ENCODE assay signal across 17 cellular contexts in genomic region chr6:167494698-167495435, GRCh38.
DNase-seq lines count a peak whose midpoint lies in the region; ATAC-seq, FAIRE-seq and TF ChIP-seq lines count a peak whose summit lies in the region.
"Had no signal": no experiment of that assay in that cellular context is flagged by ENCODE, and none has a peak within 500 bp of the region (broad histone marks: within the 10 kb centered on the region; RNA-seq: fewer than 3 reads in every experiment).

No MANE protein-coding gene starts in this region.

- CTCF ChIA-PET in H1 (lab: Charles Lee; ENCODE audit: partially characterized antibody), result interaction anchor here (1.0 to 3.2 kb wide), 3 partner anchors 9 to 173 kb away, joined by 3 to 13 read pairs (median 4); no protein-coding TSS in a partner anchor

- H3K36me3 ChIP-seq in H1 (ENCODE audit: control insufficient read depth in 2 of 4, insufficient read depth in 4 of 4, low read length in 3 of 4) (no peaks in the 10 kb centered on the region), vagina (no peaks in the 10 kb centered on the region)

- H4K20me1 ChIP-seq in H1 (replicated peaks in 1 of 2; ENCODE audit: control insufficient read depth in 1 of 2, insufficient read depth in 2 of 2, low read length in 2 of 2), result no peaks in the 10 kb centered on the region

- no peak overlapping the region for H2BK120ac ChIP-seq in H1 (replicated peaks; ENCODE audit: low read depth, low read length)

- TF ChIP-seq POLR2A in H1 (IDR thresholded peaks at IDR 0.05; ENCODE audit: control extremely low read depth in 1 of 2, low read depth in 2 of 2, low read length in 2 of 2) (no peak), vagina (IDR thresholded peaks at IDR 0.05) (no peak), GM12892 (IDR thresholded peaks at IDR 0.05; ENCODE audit: low read depth, low read length) (no peak)

- H2AFZ ChIP-seq in H1 (ENCODE audit: low read length), result no peak overlapping the region

- peak overlapping the region; percentile 40; the same call in 1 of the 2 replicates for H2BK15ac ChIP-seq in H1 (ENCODE audit: low read length)

- H3K9me3 ChIP-seq in H1 (ENCODE audit: insufficient read depth in 2 of 2, low read depth in 1 of 2, low read length in 1 of 2) (no peaks in the 10 kb centered on the region), vagina (no peaks in the 10 kb centered on the region)

- H4K8ac ChIP-seq in H1 (ENCODE audit: extremely low read depth, insufficient read depth, low read length), result no peak overlapping the region

- no peak for TF ChIP-seq EP300 in H1 (IDR thresholded peaks at IDR 0.05; ENCODE audit: borderline replicate concordance in 1 of 2, low read depth in 2 of 2, low read length in 2 of 2)

- H3K18ac ChIP-seq in H1 (ENCODE audit: extremely low read depth, low read length), result no peak overlapping the region

- no peak for TF ChIP-seq CTCF in H1 (IDR thresholded peaks at IDR 0.05; ENCODE audit: control extremely low read depth in 1 of 3, insufficient read depth in 1 of 3, low read depth in 1 of 3, low read length in 3 of 3)
- TF ChIP-seq CTCF in neural crest cell (conservative IDR thresholded peaks at IDR 0.05), result no peak
- no peak for TF ChIP-seq CTCF in vagina (IDR thresholded peaks at IDR 0.05)

- POLR2A ChIA-PET in H1 (lab: Charles Lee; ENCODE audit: partially characterized antibody), result no interaction called here

- intact Hi-C loops in vagina (cut with DNase I), result no loop called here

- no peak overlapping the region for H3K23ac ChIP-seq in H1 (ENCODE audit: insufficient read length)

- no peaks in the 10 kb centered on the region for H3K9me3 Mint-ChIP-seq in neural crest cell

- H2BK20ac ChIP-seq in H1 (ENCODE audit: low read length), result peak overlapping the region; percentile 26; the same call in 1 of the 2 replicates

- WGBS in H1 (ENCODE audit: extremely low coverage in 1 of 2, insufficient coverage in 1 of 2, insufficient read length in 1 of 2, insufficient replicate concordance in 2 of 2, low coverage in 1 of 2, low lambda C conversion rate in 2 of 2, missing lambda C conversion rate in 1 of 2), 2 experiments, result 89 to 95% methylated on average over 6 to 23 of the region's 23 CpGs

- no peak overlapping the region for H3K9ac ChIP-seq in H1 (replicated peaks in 1 of 4; ENCODE audit: extremely low read depth in 1 of 4, low read depth in 3 of 4, low read length in 3 of 4)

- H2AK5ac ChIP-seq in H1 (ENCODE audit: low read depth, low read length), result no peak overlapping the region; the same call in 1 of the 2 replicates

- H4K91ac ChIP-seq in H1 (replicated peaks; ENCODE audit: insufficient read length, low read length), result peak overlapping the region; percentile 5

- no peak overlapping the region for H2BK5ac ChIP-seq in H1 (ENCODE audit: low read depth, low read length)

- ATAC-seq in HG02610 (IDR thresholded peaks at IDR 0.05; ENCODE audit: unreplicated experiment), result no peak
- ATAC-seq: SK-N-SH treated with all-trans-retinoic acid at 6 μM for 48 hours had no signal

- H3K79me2 ChIP-seq in H1 (ENCODE audit: control insufficient read depth in 1 of 2, insufficient read depth in 2 of 2, low read length in 2 of 2), result no peaks in the 10 kb centered on the region

- no peak for DNase-seq in HTR-8/SVneo (ENCODE audit: insufficient read length, low spot score)
- DNase-seq in H1 (ENCODE audit: low read depth in 1 of 2, low spot score in 2 of 2), result no peak
- no peak for DNase-seq in neural crest cell (ENCODE audit: low read depth, low spot score)
- DNase-seq in vagina (ENCODE audit: extremely low spot score in 2 of 2), result no peak
- DNase-seq in SHP77 (lab: John Stamatoyannopoulos, UW), result no peak
- no peak for DNase-seq in GM12892 (ENCODE audit: insufficient read length)
- DNase-seq: H7; KBM-7; NCI-H1105; NCI-H2081 treated with DMSO at 0.1 percent for 48 hours; NCI-H446 treated with DMSO at 0.1 percent for 48 hours; NK-92 treated with Interleukin-12 subunit alpha and Interleukin-12 subunit beta, amount 100 ng/mL, for 24 hours; Right ventricle myocardium superior had no signal

- H3K27me3 ChIP-seq in H1 (replicated peaks in 1 of 4; ENCODE audit: control insufficient read depth in 3 of 4, extremely low read depth in 1 of 4, insufficient read depth in 3 of 4, low read length in 3 of 4) (no peaks in the 10 kb centered on the region), vagina (no peaks in the 10 kb centered on the region)

- TF ChIP-seq RAD21 in H1 (IDR thresholded peaks at IDR 0.05 in 1 of 2, conservative IDR thresholded peaks at IDR 0.05 in 1 of 2; ENCODE audit: low read depth in 2 of 2, low read length in 2 of 2), result no peak

- peaks cover 0 to 11% (median 4%) of the 10 kb centered on the region in 4 experiments; a peak in 5 of 7 replicates for H3K4me1 ChIP-seq in H1 (replicated peaks in 1 of 4; ENCODE audit: control insufficient read depth in 3 of 4, insufficient read depth in 4 of 4, low read length in 3 of 4)
- H3K4me1 ChIP-seq in vagina, result no peaks in the 10 kb centered on the region

- H3K56ac ChIP-seq in H1 (replicated peaks; ENCODE audit: insufficient read length, low read depth, low read length), result peak overlapping the region; percentile 82

- peak; percentile 54 for FAIRE-seq in HTR-8/SVneo (lab: Jason Lieb, UNC)
- no peak for FAIRE-seq in H1 (lab: Jason Lieb, UNC)
- no peak for FAIRE-seq in GM12892 (lab: Jason Lieb, UNC)
- FAIRE-seq: D721Med had no signal

- no peak overlapping the region for H3K4ac ChIP-seq in H1 (replicated peaks; ENCODE audit: insufficient read length, low read depth, low read length)

- no peak overlapping the region for H3K27ac ChIP-seq in H1 (ENCODE audit: low read depth, low read length)
- H3K27ac ChIP-seq in vagina, result peak overlapping the region; percentile 57
- H3K27ac ChIP-seq: C4-2B had no signal

- H3K14ac ChIP-seq in H1 (ENCODE audit: insufficient read length), result no peak overlapping the region

- no peak overlapping the region for H3K4me3 Mint-ChIP-seq in neural crest cell

- H3K4me3 ChIP-seq in H1 (ENCODE audit: extremely low read depth in 1 of 4, insufficient read depth in 2 of 4, low read depth in 3 of 4, low read length in 4 of 4) (no peak overlapping the region), vagina (no peak overlapping the region)

- peaks cover 6% of the 10 kb centered on the region for H3K23me2 ChIP-seq in H1 (ENCODE audit: low read depth, low read length)

- no peaks in the 10 kb centered on the region for H3K79me1 ChIP-seq in H1 (ENCODE audit: low read depth, low read length)

- no peak overlapping the region for H4K5ac ChIP-seq in H1 (ENCODE audit: insufficient read length, low read depth, low read length)

- H3K27me3 Mint-ChIP-seq in neural crest cell (ENCODE audit: low read depth), result peaks cover 7% of the 10 kb centered on the region

- H3K36me3 Mint-ChIP-seq in neural crest cell (ENCODE audit: low read depth), result no peaks in the 10 kb centered on the region

- peaks cover 40% of the 10 kb centered on the region for H3K4me1 Mint-ChIP-seq in neural crest cell

- no peak overlapping the region for H3K4me2 ChIP-seq in H1 (ENCODE audit: insufficient read depth in 1 of 2, low read depth in 2 of 2, low read length in 2 of 2)

- H2BK12ac ChIP-seq in H1 (ENCODE audit: low read depth, low read length), result peak overlapping the region; percentile 42; the same call in 1 of the 2 replicates

- peak overlapping the region; percentile 87 for H3K27ac Mint-ChIP-seq in neural crest cell (ENCODE audit: unreplicated experiment)

TF ChIP-seq in H1, 55 proteins besides CTCF, POLR2A, EP300 and RAD21:
- no peak for TF ChIP-seq TBP (IDR thresholded peaks at IDR 0.05; ENCODE audit: low read depth, low read length)
- no peak for TF ChIP-seq RBBP5 (IDR thresholded peaks at IDR 0.05; ENCODE audit: borderline replicate concordance, low read depth, low read length)
- TF ChIP-seq CBX8 (IDR thresholded peaks at IDR 0.05; ENCODE audit: borderline replicate concordance, low read depth, low read length), result no peak
- no peak for TF ChIP-seq MAX (IDR thresholded peaks at IDR 0.05)
- TF ChIP-seq BACH1 (IDR thresholded peaks at IDR 0.05; ENCODE audit: low read length), result no peak
- no peak for TF ChIP-seq SAP30 (IDR thresholded peaks at IDR 0.05; ENCODE audit: insufficient read depth, insufficient replicate concordance, low read length)
- no peak for TF ChIP-seq FOSL1 (IDR thresholded peaks at IDR 0.05; ENCODE audit: insufficient read depth, low read depth, low read length)
- TF ChIP-seq CBX5 (IDR thresholded peaks at IDR 0.05; ENCODE audit: low read depth, low read length), result no peak
- TF ChIP-seq ATF3 (IDR thresholded peaks at IDR 0.05; ENCODE audit: insufficient read depth, low read depth, low read length), result no peak
- no peak for TF ChIP-seq PHF8 (conservative IDR thresholded peaks at IDR 0.05; ENCODE audit: low read depth, low read length)
- TF ChIP-seq CHD1 (IDR thresholded peaks at IDR 0.05; ENCODE audit: low read depth, low read length), result no peak
